1 cellular context compared by ENCODE assay signal in genomic region chr6:99568103-99568933, GRCh38.
TF ChIP-seq lines count a peak whose summit lies in the region.

CCNC (minus strand) TSS chr6:99568660; CDS start chr6:99568527, 133 bp downstream.

TF ChIP-seq in GM12878, 131 proteins besides CTCF, POLR2A, EP300 and RAD21 (continued from another document):
- TF ChIP-seq NKRF (conservative IDR thresholded peaks at IDR 0.05) (peak; percentile 54), TARDBP (IDR thresholded peaks at IDR 0.05; ENCODE audit: borderline replicate concordance) (peak; percentile 90), NBN (IDR thresholded peaks at IDR 0.05) (peak; percentile 87)
